27 cellular contexts compared by ENCODE assay signal in the genomic region with DNA sequence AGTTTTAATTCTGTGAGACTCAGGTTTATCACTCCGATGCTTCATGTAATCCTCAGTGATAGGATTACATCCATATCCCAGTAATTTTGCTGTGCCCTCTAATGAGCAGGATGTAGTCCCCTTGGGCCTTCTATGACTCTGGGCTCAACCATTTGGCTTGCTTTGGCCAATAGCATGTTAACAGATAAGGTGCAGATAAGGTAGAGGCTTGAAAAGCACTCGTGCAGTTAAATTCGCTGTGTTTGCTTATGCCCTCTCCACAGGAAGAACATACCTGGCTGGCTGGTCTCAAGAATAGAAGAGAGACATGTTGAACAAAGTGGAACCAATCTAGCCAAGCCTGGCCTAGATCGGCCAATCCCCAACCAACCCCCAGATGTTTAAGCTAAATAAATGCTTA. TPM values are rescaled to one million over a fixed set of nuclear protein-coding genes. Genes with fewer than 3 reads are reported as not detected.
"Had no signal": no experiment of that assay in that cellular context is flagged by ENCODE, and none has a peak within 500 bp of the region (broad histone marks: within the 10 kb centered on the region; RNA-seq: fewer than 3 reads in every experiment).

No MANE protein-coding gene starts in this region.

- H3K4me1 ChIP-seq: colonic mucosa, parathyroid adenoma had no signal

- ATAC-seq: esophagus mucosa; heart right ventricle; stimulated activated naive B cell treated with anti-CD40 and anti-IgM and Interleukin-4, amounts not matched to agents 10 μg/mL and 1 μg/mL and 100 μg/mL, for 72 hours; stimulated activated naive CD8-positive, alpha-beta T cell treated with anti-CD3 and anti-CD28 coated beads, Interleukin-15, amount 100 ng/mL, for 72 hours had no signal

- DNase-seq: colonic mucosa; effector CD4-positive, alpha-beta T cell; heart right ventricle; hypothalamus; left ventricle myocardium inferior; mesenchymal stem cell; naive B cell; occipital lobe; sigmoid colon; stimulated activated CD4-positive, alpha-beta T cell treated with anti-CD3 and anti-CD28 coated beads, Interleukin-2, amount 100 ng/mL, for 24 hours; stimulated activated CD4-positive, alpha-beta T cell treated with anti-CD3 and anti-CD28 coated beads, Interleukin-4, amount 100 ng/mL, for 4 hours; stimulated activated naive B cell treated with anti-CD40 and anti-IgM and Interleukin-4, amounts not matched to agents 10 μg/mL and 1 μg/mL and 100 μg/mL, for 72 hours; stimulated activated naive CD8-positive, alpha-beta T cell treated with anti-CD3 and anti-CD28 coated beads, Interleukin-15, amount 100 ng/mL, for 72 hours; substantia nigra; trophoblast cell had no signal

- H3K36me3 ChIP-seq: colonic mucosa, heart right ventricle, left ventricle myocardium inferior, sigmoid colon, thoracic aorta had no signal

- H3K9me3 ChIP-seq: colonic mucosa, heart right ventricle, left ventricle myocardium inferior, sigmoid colon, thoracic aorta had no signal

- H3K4me3 ChIP-seq: colonic mucosa, heart right ventricle, left ventricle myocardium inferior, lung, sigmoid colon, skin epidermis, thoracic aorta had no signal

- H3K27me3 ChIP-seq: colonic mucosa, heart right ventricle, sigmoid colon had no signal

- H3K27ac ChIP-seq: colonic mucosa, heart right ventricle, left ventricle myocardium inferior, parathyroid adenoma, sigmoid colon, skin epidermis, thoracic aorta had no signal

RNA-seq across cellular contexts. Expression of a gene that starts 20.1 kb away (rescaled TPM):
- total RNA-seq: esophagus mucosa had no signal

RNA-seq across cellular contexts. Expression of a gene that starts 50.4 kb away (rescaled TPM):
- total RNA-seq: cerebellum, dermis microvascular lymphatic vessel endothelial cell, esophagus mucosa, fibroblast of lung, frontal cortex, glomerular endothelial cell, occipital lobe, pulmonary artery endothelial cell, sigmoid colon, thoracic aorta had no signal
- polyA plus RNA-seq: fibroblast of lung, keratinocyte had no signal

RNA-seq across cellular contexts. Expression of a gene that starts 56.3 kb away (rescaled TPM):
- total RNA-seq: cerebellum, frontal cortex, pulmonary artery endothelial cell had no signal
